Comparison of ENCODE assay signal across 25 cellular contexts in genomic region chr14:100346306-100347091, GRCh38. TPM values are rescaled to one million over a fixed set of nuclear protein-coding genes. Genes with fewer than 3 reads are reported as not detected.
DNase-seq lines count a peak whose midpoint lies in the region; ATAC-seq, FAIRE-seq and TF ChIP-seq lines count a peak whose summit lies in the region.
"Had no signal": no experiment of that assay in that cellular context is flagged by ENCODE, and none has a peak within 500 bp of the region (broad histone marks: within the 10 kb centered on the region; RNA-seq: fewer than 3 reads in every experiment).

No MANE protein-coding gene starts in this region.

- FAIRE-seq in bronchial epithelial cell (lab: Jason Lieb, UNC): peak; percentile 32
- FAIRE-seq: A549, GM12878 had no signal

- peaks cover 17% of the 10 kb centered on the region for H3K36me3 ChIP-seq in bronchial epithelial cell (ENCODE audit: control insufficient read depth, insufficient read depth, low read length)

- no peak overlapping the region for H3K4me3 ChIP-seq in bronchial epithelial cell (ENCODE audit: low read depth, low read length)
- H3K4me3 ChIP-seq: A549, GM12878, MG63 had no signal

- H3K27ac Mint-ChIP-seq in activated naive CD8-positive, alpha-beta T cell treated with anti-CD3 and anti-CD28 coated beads for 36 hours: peak overlapping the region; percentile 53
- H3K27ac Mint-ChIP-seq in activated naive CD8-positive, alpha-beta T cell treated with anti-CD3 and anti-CD28 coated beads, Interleukin-2, amount 50 U/mL, for 24 hours: no peak overlapping the region

- no peak overlapping the region for H3K4me3 Mint-ChIP-seq in activated naive CD8-positive, alpha-beta T cell treated with anti-CD3 and anti-CD28 coated beads for 36 hours
- H3K4me3 Mint-ChIP-seq in activated naive CD8-positive, alpha-beta T cell treated with anti-CD3 and anti-CD28 coated beads, Interleukin-2, amount 50 U/mL, for 24 hours: no peak overlapping the region
- H3K4me3 Mint-ChIP-seq: CD8-positive, alpha-beta memory T cell had no signal

- H3K27me3 Mint-ChIP-seq in activated naive CD8-positive, alpha-beta T cell treated with anti-CD3 and anti-CD28 coated beads for 36 hours: no peaks in the 10 kb centered on the region
- no peaks in the 10 kb centered on the region for H3K27me3 Mint-ChIP-seq in activated naive CD8-positive, alpha-beta T cell treated with anti-CD3 and anti-CD28 coated beads, Interleukin-2, amount 50 U/mL, for 24 hours
- H3K27me3 Mint-ChIP-seq: CD8-positive, alpha-beta memory T cell had no signal

- H3K9me3 Mint-ChIP-seq in activated naive CD8-positive, alpha-beta T cell treated with anti-CD3 and anti-CD28 coated beads for 36 hours: no peaks in the 10 kb centered on the region
- no peaks in the 10 kb centered on the region for H3K9me3 Mint-ChIP-seq in activated naive CD8-positive, alpha-beta T cell treated with anti-CD3 and anti-CD28 coated beads, Interleukin-2, amount 50 U/mL, for 24 hours
- H3K9me3 Mint-ChIP-seq: CD8-positive, alpha-beta memory T cell had no signal

- no peaks in the 10 kb centered on the region for H3K27me3 ChIP-seq in bronchial epithelial cell (ENCODE audit: control insufficient read depth, insufficient read depth, low read length)
- H3K27me3 ChIP-seq: MG63 had no signal

- H3K4me1 Mint-ChIP-seq in activated naive CD8-positive, alpha-beta T cell treated with anti-CD3 and anti-CD28 coated beads for 36 hours: peaks cover 13% of the 10 kb centered on the region
- H3K4me1 Mint-ChIP-seq in activated naive CD8-positive, alpha-beta T cell treated with anti-CD3 and anti-CD28 coated beads, Interleukin-2, amount 50 U/mL, for 24 hours: peaks cover 14% of the 10 kb centered on the region
- H3K4me1 Mint-ChIP-seq: CD8-positive, alpha-beta memory T cell had no signal

- TF ChIP-seq CTCF in GM20000 (IDR thresholded peaks at IDR 0.05; ENCODE audit: extremely low read depth, missing control alignments): no peak
- no peak for TF ChIP-seq CTCF in bronchial epithelial cell (IDR thresholded peaks at IDR 0.05; ENCODE audit: insufficient read depth, low read length, severe bottlenecking)

- H3K36me3 Mint-ChIP-seq in activated naive CD8-positive, alpha-beta T cell treated with anti-CD3 and anti-CD28 coated beads for 36 hours: peaks cover 64% of the 10 kb centered on the region
- peaks cover 62% of the 10 kb centered on the region for H3K36me3 Mint-ChIP-seq in activated naive CD8-positive, alpha-beta T cell treated with anti-CD3 and anti-CD28 coated beads, Interleukin-2, amount 50 U/mL, for 24 hours (ENCODE audit: low read depth)

- DNase-seq in activated naive CD8-positive, alpha-beta T cell treated with anti-CD3 and anti-CD28 coated beads for 36 hours: no peak
- no peak for DNase-seq in activated naive CD8-positive, alpha-beta T cell treated with anti-CD3 and anti-CD28 coated beads, Interleukin-2, amount 50 U/mL, for 24 hours
- DNase-seq in GM20000 (ENCODE audit: low spot score) (peak; percentile 6), bronchial epithelial cell (ENCODE audit: low read depth) (no peak), NCI-H510A (lab: John Stamatoyannopoulos, UW) (no peak), hippocampal formation (lab: John Stamatoyannopoulos, UW) (no peak)
- DNase-seq in stimulated activated CD8-positive, alpha-beta memory T cell treated with anti-CD3 and anti-CD28 coated beads, Interleukin-4, amount 100 ng/mL, for 48 hours: peak; percentile 21
- DNase-seq: C1 segment of cervical spinal cord; CD8-positive, alpha-beta memory T cell; DMS 273 treated with DMSO at 0.1 percent for 48 hours; DMS79; EL; GDM1; KBM-7; MG63; NCI-H1105 treated with DMSO at 0.1 percent for 48 hours; NCI-H1930; NCI-H2107; NCI-H774; NK-92 treated with Interleukin-12 subunit alpha and Interleukin-12 subunit beta, amount 100 ng/mL, for 24 hours; PC-3 had no signal

- ATAC-seq in activated naive CD8-positive, alpha-beta T cell treated with anti-CD3 and anti-CD28 coated beads, Interleukin-2, amount 50 U/mL, for 24 hours: no peak
- ATAC-seq: A549, GM12878, PC-3 had no signal

RNA-seq across cellular contexts. Expression of gene SLC25A47, which starts 23.4 kb away (rescaled TPM):
- total RNA-seq in activated naive CD8-positive, alpha-beta T cell treated with anti-CD3 and anti-CD28 coated beads for 36 hours: not detected
- not detected in 2 replicates for total RNA-seq in bronchial epithelial cell
- total RNA-seq: CD8-positive, alpha-beta memory T cell; GM12878; H4; LHCN-M2 had no signal

RNA-seq across cellular contexts. Expression of gene WDR25, which starts 29.8 kb away (rescaled TPM):
- 1 to 10 TPM; 7.9 to 9.0 TPM for total RNA-seq in activated naive CD8-positive, alpha-beta T cell treated with anti-CD3 and anti-CD28 coated beads for 36 hours
- 14.2 and 19.2 TPM in 2 replicates for total RNA-seq in bronchial epithelial cell

RNA-seq across cellular contexts. Expression of gene SLC25A29, which starts 40.3 kb away (rescaled TPM):
- total RNA-seq in activated naive CD8-positive, alpha-beta T cell treated with anti-CD3 and anti-CD28 coated beads for 36 hours: 1 to 10 TPM; 5.5 to 6.5 TPM
- 16.1 and 17.3 TPM in 2 replicates for total RNA-seq in bronchial epithelial cell

Comparison
In these comparisons a context has a peak if more than half of its experiments do, and no peak if none do; other contexts are left out.
1. DNase-seq: peak in GM20000 (single experiment) and stimulated activated CD8-positive, alpha-beta memory T cell treated with anti-CD3 and anti-CD28 coated beads, Interleukin-4, amount 100 ng/mL, for 48 hours (single experiment); none in activated naive CD8-positive, alpha-beta T cell treated with anti-CD3 and anti-CD28 coated beads for 36 hours (single experiment), activated naive CD8-positive, alpha-beta T cell treated with anti-CD3 and anti-CD28 coated beads, Interleukin-2, amount 50 U/mL, for 24 hours (single experiment), bronchial epithelial cell (single experiment), NCI-H510A (single experiment) and hippocampal formation (0 of 2).